Comparison of ENCODE assay signal across 25 cellular contexts in genomic region chr12:126482238-126482889, GRCh38.
DNase-seq lines count a peak whose midpoint lies in the region; ATAC-seq, FAIRE-seq and TF ChIP-seq lines count a peak whose summit lies in the region.
"Had no signal": no experiment of that assay in that cellular context is flagged by ENCODE, and none has a peak within 500 bp of the region (broad histone marks: within the 10 kb centered on the region; RNA-seq: fewer than 3 reads in every experiment).

No MANE protein-coding gene starts in this region.

- CTCF ChIA-PET in HepG2 (lab: Yijun Ruan, JAX; ENCODE audit: low intra/inter-chr PET ratio, low total read pairs), result no interaction called here

- no peaks in the 10 kb centered on the region for H3K36me3 Mint-ChIP-seq in astrocyte (ENCODE audit: low read depth, unreplicated experiment)
- H3K36me3 Mint-ChIP-seq: CD14-positive monocyte had no signal

- ATAC-seq in HepG2, result no peak
- ATAC-seq in right lobe of liver, result no peak
- no peak for ATAC-seq in GM21515 (IDR thresholded peaks at IDR 0.05; ENCODE audit: unreplicated experiment)
- ATAC-seq: Right ventricle myocardium inferior had no signal

- H3K79me2 ChIP-seq in HepG2 (ENCODE audit: insufficient read depth, low read length), result no peaks in the 10 kb centered on the region
- no peaks in the 10 kb centered on the region for H3K79me2 ChIP-seq in astrocyte (ENCODE audit: insufficient read depth, low read length)
- no peaks in the 10 kb centered on the region for H3K79me2 ChIP-seq in osteoblast (ENCODE audit: insufficient read depth, low read length)

- FAIRE-seq in HepG2 (lab: Jason Lieb, UNC) (no peak), astrocyte (lab: Jason Lieb, UNC) (no peak)
- FAIRE-seq: D721Med, GM19239 had no signal

- 0% methylated on average over 2 of the region's 2 CpGs for WGBS in HepG2 (ENCODE audit: low lambda C conversion rate)
- WGBS in right lobe of liver (ENCODE audit: insufficient coverage, low coverage, low lambda C conversion rate, missing lambda C conversion rate), result 27% methylated on average over 2 of the region's 2 CpGs

- TF ChIP-seq POLR2A in HepG2 (IDR thresholded peaks at IDR 0.05; ENCODE audit: insufficient read depth in 1 of 2, low read depth in 2 of 2, low read length in 2 of 2) (no peak), right lobe of liver (IDR thresholded peaks at IDR 0.05) (no peak)

- H3K27ac ChIP-seq in HepG2 (ENCODE audit: extremely low read length, insufficient read depth, low read length) (no peak overlapping the region), right lobe of liver (no peak overlapping the region), astrocyte (ENCODE audit: low read depth, low read length) (peak overlapping the region; percentile 50), osteoblast (ENCODE audit: low read depth, low read length) (peak overlapping the region; percentile 45), caudate nucleus (ENCODE audit: low read depth, low read length) (no peak overlapping the region)
- H3K27ac ChIP-seq: HL-60, Peyer's patch, SJSA1 had no signal

- DNase-seq in HepG2 (ENCODE audit: low spot score) (no peak), right lobe of liver (no peak), astrocyte (ENCODE audit: low read depth) (no peak), osteoblast (ENCODE audit: insufficient read length, low spot score, missing footprints) (no peak), caudate nucleus (lab: John Stamatoyannopoulos, UW) (no peak), GOT3 (lab: John Stamatoyannopoulos, UW) (no peak), NCI-H1436 treated with DMSO at 0.1 percent for 48 hours (lab: John Stamatoyannopoulos, UW) (no peak)
- DNase-seq: 8988T; DMS53; GF-D8; H7; KG1; NCI-H1092 treated with DMSO at 0.1 percent for 48 hours; NCI-H2029 treated with DMSO at 0.1 percent for 48 hours; NCI-H2171; NCI-H524; NK-92 treated with Interleukin-12 subunit alpha and Interleukin-12 subunit beta, amount 100 ng/mL, for 24 hours; Peyer's patch had no signal

- no peaks in the 10 kb centered on the region for H3K36me3 ChIP-seq in HepG2 (replicated peaks in 1 of 2; ENCODE audit: control insufficient read depth in 1 of 2, insufficient read depth in 2 of 2, low read length in 2 of 2)
- no peaks in the 10 kb centered on the region for H3K36me3 ChIP-seq in right lobe of liver
- no peaks in the 10 kb centered on the region for H3K36me3 ChIP-seq in astrocyte (ENCODE audit: insufficient read depth, low read length)
- H3K36me3 ChIP-seq in osteoblast (ENCODE audit: insufficient read depth, low read length), result no peaks in the 10 kb centered on the region
- H3K36me3 ChIP-seq: Peyer's patch, SJSA1 had no signal

- intact Hi-C loops in HepG2 (cut with micrococcal nuclease; ENCODE audit: unreplicated experiment) (no loop called here), right lobe of liver (cut with DNase I) (no loop called here)

- no peak overlapping the region for H3K4me2 ChIP-seq in HepG2 (ENCODE audit: low read depth, low read length)
- H3K4me2 ChIP-seq in astrocyte (ENCODE audit: low read length), result peak overlapping the region; percentile 76
- H3K4me2 ChIP-seq in osteoblast (ENCODE audit: insufficient read depth, low read length), result peak overlapping the region; percentile 65

- peaks cover 9% of the 10 kb centered on the region for H3K9me3 Mint-ChIP-seq in astrocyte (ENCODE audit: unreplicated experiment)

- no peak for TF ChIP-seq EP300 in HepG2 (IDR thresholded peaks at IDR 0.05; ENCODE audit: low read depth in 2 of 2, low read length in 2 of 2)
- no peak for TF ChIP-seq EP300 in HepG2 (CRISPR knock-in tag; IDR thresholded peaks at IDR 0.05; ENCODE audit: borderline replicate concordance)

- H3K4me1 ChIP-seq in HepG2 (ENCODE audit: insufficient read depth, low read length), result no peaks in the 10 kb centered on the region
- H3K4me1 ChIP-seq in right lobe of liver, result no peaks in the 10 kb centered on the region
- H3K4me1 ChIP-seq in astrocyte (ENCODE audit: insufficient read depth, low read length), result peaks cover 12% of the 10 kb centered on the region
- H3K4me1 ChIP-seq in osteoblast (ENCODE audit: insufficient read depth, low read length), result peaks cover 17% of the 10 kb centered on the region
- H3K4me1 ChIP-seq: Peyer's patch, SJSA1 had no signal

- no peaks in the 10 kb centered on the region for H3K4me1 Mint-ChIP-seq in astrocyte (ENCODE audit: low read depth, unreplicated experiment)
- H3K4me1 Mint-ChIP-seq: CD14-positive monocyte had no signal

- H3K27me3 ChIP-seq in HepG2 (ENCODE audit: control insufficient read depth in 1 of 2, insufficient read depth in 2 of 2, low read length in 2 of 2) (no peaks in the 10 kb centered on the region), right lobe of liver (no peaks in the 10 kb centered on the region), astrocyte (ENCODE audit: insufficient read depth, low read length) (no peaks in the 10 kb centered on the region), osteoblast (ENCODE audit: insufficient read depth, low read length) (no peaks in the 10 kb centered on the region)
- H3K27me3 ChIP-seq: Peyer's patch, SJSA1 had no signal

- in situ Hi-C loops in HepG2 (cut with HindIII; ENCODE audit: extremely low pct_ligation_motif_present, low pct_unique_long_range_greater_than_20kb), result no loop called here

- H3K4me3 ChIP-seq in HepG2 (replicated peaks in 1 of 3; ENCODE audit: insufficient read depth in 1 of 3, low read depth in 2 of 3, low read length in 3 of 3) (no peak overlapping the region), right lobe of liver (no peak overlapping the region), astrocyte (ENCODE audit: insufficient read depth, low read depth, low read length) (peak overlapping the region; percentile 27), osteoblast (ENCODE audit: insufficient read depth, low read length) (peak overlapping the region; percentile 23)
- H3K4me3 ChIP-seq: Peyer's patch, SJSA1 had no signal

- POLR2A ChIA-PET in HepG2 (lab: Yijun Ruan, JAX), result no interaction called here

- H3K9me3 ChIP-seq in HepG2 (ENCODE audit: low read length), result peaks cover 86% of the 10 kb centered on the region
- H3K9me3 ChIP-seq in right lobe of liver, result no peaks in the 10 kb centered on the region
- H3K9me3 ChIP-seq in astrocyte (ENCODE audit: insufficient read depth, low read depth, low read length), result no peaks in the 10 kb centered on the region
- no peaks in the 10 kb centered on the region for H3K9me3 ChIP-seq in osteoblast (ENCODE audit: low read depth, low read length)
- H3K9me3 ChIP-seq: SJSA1 had no signal

- H4K20me1 ChIP-seq in HepG2 (ENCODE audit: insufficient read depth, low read length) (no peaks in the 10 kb centered on the region), astrocyte (ENCODE audit: insufficient read depth, low read length) (no peaks in the 10 kb centered on the region), osteoblast (ENCODE audit: insufficient read depth, low read length) (no peaks in the 10 kb centered on the region)

- no TSS peak for BruUV-seq in HepG2 (replicated peaks; lab: Mats Ljungman, UMichigan)

- no peak for TF ChIP-seq RAD21 in HepG2 (CRISPR knock-in tag; IDR thresholded peaks at IDR 0.05)

- no peak overlapping the region for H3K9ac ChIP-seq in HepG2 (ENCODE audit: insufficient read depth, low read depth, low read length)
- peak overlapping the region; percentile 22 for H3K9ac ChIP-seq in astrocyte (ENCODE audit: low read length)

- no peak overlapping the region for H3K27ac Mint-ChIP-seq in astrocyte (ENCODE audit: unreplicated experiment)
- H3K27ac Mint-ChIP-seq: CD14-positive monocyte had no signal

- no peak overlapping the region for H2AFZ ChIP-seq in HepG2 (ENCODE audit: low read length)
- peak overlapping the region; percentile 41 for H2AFZ ChIP-seq in astrocyte (ENCODE audit: low read depth, low read length)
- peak overlapping the region; percentile 56 for H2AFZ ChIP-seq in osteoblast (ENCODE audit: low read length)

- no peaks in the 10 kb centered on the region for H3K27me3 Mint-ChIP-seq in astrocyte (ENCODE audit: low read depth, unreplicated experiment)

- TF ChIP-seq CTCF in HepG2 (CRISPR knock-in tag; IDR thresholded peaks at IDR 0.05) (no peak), right lobe of liver (IDR thresholded peaks at IDR 0.05) (no peak), astrocyte (IDR thresholded peaks at IDR 0.05; ENCODE audit: insufficient read depth, low read depth, low read length) (no peak), osteoblast (IDR thresholded peaks at IDR 0.05; ENCODE audit: extremely low read depth, low read depth, low read length) (no peak)

- no peak overlapping the region for H3K4me3 Mint-ChIP-seq in astrocyte (ENCODE audit: unreplicated experiment)
- H3K4me3 Mint-ChIP-seq: CD14-positive monocyte had no signal

TF ChIP-seq in HepG2, 621 proteins besides CTCF, POLR2A, EP300 and RAD21:
- no peak for TF ChIP-seq ZNF121 (CRISPR knock-in tag; IDR thresholded peaks at IDR 0.05)
- peak; percentile 74 for TF ChIP-seq HNRNPK (IDR thresholded peaks at IDR 0.05; ENCODE audit: low read depth, low read length, poor library complexity, severe bottlenecking)

Comparison
In these comparisons a context has a peak if more than half of its experiments do, and no peak if none do; other contexts are left out.
1. H3K27ac ChIP-seq: peak in astrocyte (single experiment) and osteoblast (single experiment); none in HepG2 (single experiment), right lobe of liver (0 of 3) and caudate nucleus (single experiment).
2. H3K4me3 ChIP-seq: peak in astrocyte (single experiment) and osteoblast (single experiment); none in HepG2 (0 of 3) and right lobe of liver (0 of 3).